Comparison of ENCODE assay signal across 22 cellular contexts in the genomic region with DNA sequence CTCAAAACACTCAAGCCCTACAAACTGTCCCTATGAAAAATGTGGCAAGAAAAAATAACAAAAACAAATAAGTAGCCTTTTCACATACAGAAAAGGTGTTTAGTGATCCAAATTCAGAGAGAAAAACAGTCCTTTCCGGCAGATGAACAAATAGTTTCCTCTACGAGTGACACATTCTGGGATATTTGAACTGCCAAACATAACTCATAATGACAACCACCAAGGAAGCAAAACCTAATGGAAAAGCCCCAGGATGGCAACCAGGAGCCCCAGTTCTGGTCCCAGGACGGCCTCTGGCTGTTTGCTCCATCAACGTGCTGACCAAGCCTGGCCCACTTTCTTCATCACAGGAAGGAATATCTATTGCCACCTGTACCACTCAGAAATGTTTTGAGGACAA. TPM values are rescaled to one million over a fixed set of nuclear protein-coding genes. Genes with fewer than 3 reads are reported as not detected.
DNase-seq lines count a peak whose midpoint lies in the region; ATAC-seq and TF ChIP-seq lines count a peak whose summit lies in the region.
"Had no signal": no experiment of that assay in that cellular context is flagged by ENCODE, and none has a peak within 500 bp of the region (broad histone marks: within the 10 kb centered on the region; RNA-seq: fewer than 3 reads in every experiment).

No MANE protein-coding gene starts in this region.

- H3K4me1 ChIP-seq in PC-3 (ENCODE audit: insufficient read depth, low read length): peaks cover 27% of the 10 kb centered on the region
- peaks cover 7 to 82% (median 36%) of the 10 kb centered on the region in 3 donors for H3K4me1 ChIP-seq in esophagus squamous epithelium
- peaks cover 38 to 49% of the 10 kb centered on the region in 2 experiments for H3K4me1 ChIP-seq in trophoblast cell (ENCODE audit: control insufficient read depth in 1 of 2, insufficient read depth in 2 of 2, low read length in 2 of 2)

- POLR2A ChIA-PET in PC-3 (lab: Charles Lee; ENCODE audit: unreplicated experiment): no interaction called here
- POLR2A ChIA-PET in naive thymus-derived CD8-positive, alpha-beta T cell (lab: Charles Lee): no interaction called here

- peaks cover 40% of the 10 kb centered on the region for H4K20me1 ChIP-seq in PC-3 (ENCODE audit: low read length)

- H3F3A ChIP-seq in PC-3 (ENCODE audit: low read length, unreplicated experiment): no peaks in the 10 kb centered on the region

- H3K4me1 Mint-ChIP-seq in naive thymus-derived CD8-positive, alpha-beta T cell: peaks cover 35 to 87% (median 70%) of the 10 kb centered on the region in 4 donors

- H3K27me3 ChIP-seq in PC-3 (ENCODE audit: low read length) (no peaks in the 10 kb centered on the region), esophagus squamous epithelium (no peaks in the 10 kb centered on the region), trophoblast cell (ENCODE audit: insufficient read depth, low read length) (no peaks in the 10 kb centered on the region)
- H3K27me3 ChIP-seq: heart right ventricle had no signal

- DNase-seq in AG20443 (ENCODE audit: low spot score) (peak; percentile 2), PC-3 (peak; percentile 37), esophagus squamous epithelium (lab: John Stamatoyannopoulos, UW) (no peak), trophoblast cell (peak; percentile 27 to 60), NK-92 (lab: John Stamatoyannopoulos, UW; ENCODE audit: unreplicated experiment) (no peak), DMS 273 (lab: John Stamatoyannopoulos, UW; ENCODE audit: unreplicated experiment) (no peak), SKM-1 (lab: John Stamatoyannopoulos, UW; ENCODE audit: unreplicated experiment) (no peak)
- no peak for DNase-seq in naive thymus-derived CD8-positive, alpha-beta T cell
- DNase-seq: activated CD4-positive, alpha-beta T cell treated with anti-CD3 and anti-CD28 coated beads, Interleukin-2, amount 50 U/mL, for 1 hour; activated naive CD4-positive, alpha-beta T cell; anterior cingulate cortex; CD4-positive, alpha-beta memory T cell; DMS79; heart right ventricle; KBM-7; NCI-H1048; NCI-H2081; NCI-H510A treated with DMSO at 0.1 percent for 48 hours; SHP77 treated with DMSO at 0.1 percent for 48 hours; stimulated activated CD4-positive, alpha-beta T cell treated with anti-CD3 and anti-CD28 coated beads, Interleukin-4, amount 100 ng/mL, for 4 hours had no signal

- ATAC-seq in PC-3: peak; percentile 55
- no peak for ATAC-seq in naive thymus-derived CD8-positive, alpha-beta T cell
- ATAC-seq: psoas muscle had no signal

- no peak overlapping the region for H4K91ac ChIP-seq in trophoblast cell (ENCODE audit: low read depth, low read length)

- H3K36me3 ChIP-seq in PC-3 (ENCODE audit: low read depth, low read length) (no peaks in the 10 kb centered on the region), esophagus squamous epithelium (no peaks in the 10 kb centered on the region), trophoblast cell (ENCODE audit: control insufficient read depth in 1 of 2, insufficient read depth in 2 of 2, low read length in 2 of 2) (no peaks in the 10 kb centered on the region)
- H3K36me3 ChIP-seq: heart right ventricle had no signal

- no peak overlapping the region for H2BK5ac ChIP-seq in trophoblast cell (ENCODE audit: low read depth, low read length, poor library complexity)

- peak overlapping the region in 3 of 10 donors; percentile 13 to 38 (median 22) for H3K27ac Mint-ChIP-seq in naive thymus-derived CD8-positive, alpha-beta T cell
- H3K27ac Mint-ChIP-seq: CD4-positive, alpha-beta memory T cell had no signal

- H3K4ac ChIP-seq in trophoblast cell (ENCODE audit: low read depth, low read length): peak overlapping the region; percentile 95

- intact Hi-C loops in PC-3 (cut with micrococcal nuclease): no loop called here
- intact Hi-C loops in esophagus squamous epithelium (cut with DNase I): no loop called here

- no peak overlapping the region for H2BK12ac ChIP-seq in trophoblast cell (ENCODE audit: low read length)

- no peak overlapping the region for H4K12ac ChIP-seq in trophoblast cell (ENCODE audit: low read depth, low read length)

- peaks cover 98% of the 10 kb centered on the region for H3K79me2 ChIP-seq in PC-3 (ENCODE audit: low read length)
- peaks cover 34% of the 10 kb centered on the region for H3K79me2 ChIP-seq in trophoblast cell (ENCODE audit: control insufficient read depth, insufficient read depth, low read length, poor library complexity)

- no peaks in the 10 kb centered on the region for H3K9me3 ChIP-seq in PC-3 (ENCODE audit: low read length)
- no peaks in the 10 kb centered on the region for H3K9me3 ChIP-seq in esophagus squamous epithelium
- no peaks in the 10 kb centered on the region for H3K9me3 ChIP-seq in trophoblast cell (ENCODE audit: insufficient read depth, low read depth, low read length)
- H3K9me3 ChIP-seq: heart right ventricle, psoas muscle had no signal

- H3K9ac ChIP-seq in PC-3 (ENCODE audit: low read length) (no peak overlapping the region), trophoblast cell (ENCODE audit: low read length) (no peak overlapping the region)

- no peak overlapping the region for H2AK5ac ChIP-seq in trophoblast cell (ENCODE audit: low read length)

- TF ChIP-seq POLR2A in esophagus squamous epithelium (IDR thresholded peaks at IDR 0.05): no peak

- H3K4me2 ChIP-seq in PC-3 (ENCODE audit: low read length) (peak overlapping the region; percentile 22), trophoblast cell (ENCODE audit: low read length) (no peak overlapping the region)

- no peaks in the 10 kb centered on the region for H3K36me3 Mint-ChIP-seq in naive thymus-derived CD8-positive, alpha-beta T cell

- no peak overlapping the region for H3K4me3 Mint-ChIP-seq in naive thymus-derived CD8-positive, alpha-beta T cell
- H3K4me3 Mint-ChIP-seq: CD4-positive, alpha-beta memory T cell; nephron had no signal

- H3K9me3 Mint-ChIP-seq in naive thymus-derived CD8-positive, alpha-beta T cell: no peaks in the 10 kb centered on the region
- H3K9me3 Mint-ChIP-seq: CD4-positive, alpha-beta memory T cell; nephron had no signal

- no peak overlapping the region for H3K18ac ChIP-seq in trophoblast cell (ENCODE audit: low read length)

- CTCF ChIA-PET in PC-3 (lab: Charles Lee): no interaction called here

- WGBS in esophagus squamous epithelium, 2 donors: 67 to 71% methylated on average over 4 of the region's 4 CpGs
- no CpG with 5 or more reads among the region's 4 CpGs for WGBS in trophoblast cell (ENCODE audit: extremely low coverage, insufficient coverage, insufficient read length)

- H2AFZ ChIP-seq in PC-3 (ENCODE audit: low read length): no peak overlapping the region
- no peak overlapping the region for H2AFZ ChIP-seq in trophoblast cell (ENCODE audit: insufficient read depth, low read length, poor library complexity)

- H3K4me3 ChIP-seq in PC-3 (ENCODE audit: low read length): no peak overlapping the region
- no peak overlapping the region for H3K4me3 ChIP-seq in esophagus squamous epithelium
- H3K4me3 ChIP-seq in trophoblast cell (ENCODE audit: low read depth, low read length): no peak overlapping the region
- H3K4me3 ChIP-seq: heart right ventricle, psoas muscle had no signal

- TF ChIP-seq CTCF in PC-3 (conservative IDR thresholded peaks at IDR 0.05; ENCODE audit: low read depth, low read length) (no peak), esophagus squamous epithelium (IDR thresholded peaks at IDR 0.05) (no peak)

- H3K23ac ChIP-seq in trophoblast cell (ENCODE audit: low read length): no peak overlapping the region

- H3K27ac ChIP-seq in PC-3 (ENCODE audit: low read length) (peak overlapping the region; percentile 34; the same call in 1 of the 2 replicates), esophagus squamous epithelium (peak overlapping the region in 3 of 4 donors; percentile 2 to 42 (median 37)), trophoblast cell (ENCODE audit: low read depth, low read length) (peak overlapping the region; percentile 12)
- H3K27ac ChIP-seq: psoas muscle had no signal

- BruUV-seq in PC-3 (replicated peaks; lab: Mats Ljungman, UMichigan): no TSS peak

- no peaks in the 10 kb centered on the region for H3K9me2 ChIP-seq in PC-3 (replicated peaks; ENCODE audit: low read length)

- no peak overlapping the region for H2BK120ac ChIP-seq in trophoblast cell (ENCODE audit: insufficient read depth, low read length, poor library complexity)

- H3K14ac ChIP-seq in trophoblast cell (ENCODE audit: low read length): no peak overlapping the region

- no peak overlapping the region for H4K8ac ChIP-seq in trophoblast cell (ENCODE audit: low read depth, low read length)

- H3K27me3 Mint-ChIP-seq in naive thymus-derived CD8-positive, alpha-beta T cell: no peaks in the 10 kb centered on the region
- H3K27me3 Mint-ChIP-seq: CD4-positive, alpha-beta memory T cell had no signal

- H3K79me1 ChIP-seq in trophoblast cell (ENCODE audit: low read length): peaks cover 18% of the 10 kb centered on the region

RNA-seq across cellular contexts. Expression of gene PACSIN2, which starts 6.0 kb away (rescaled TPM):
- total RNA-seq in PC-3 (2014; rRNA removed) (25.7 and 46.1 TPM in 2 replicates), esophagus squamous epithelium (10 to 100 TPM; 25.8 to 46.0 (median 27.8) TPM)
- 89.1 and 90.0 TPM in 2 replicates for polyA plus RNA-seq in trophoblast cell (2013)
- total RNA-seq in naive thymus-derived CD8-positive, alpha-beta T cell: 10 to 100 TPM; 37.6 to 44.9 TPM
- 10 to 100 TPM; 21.9 to 27.8 (median 23.8) TPM for polyA plus RNA-seq in naive thymus-derived CD8-positive, alpha-beta T cell

Comparison
In these comparisons a context has a peak if more than half of its experiments do, and no peak if none do; other contexts are left out.
1. DNase-seq: peak in AG20443 (single experiment), PC-3 (single experiment) and trophoblast cell (2 of 2); none in esophagus squamous epithelium (single experiment), NK-92 (single experiment), DMS 273 (single experiment), naive thymus-derived CD8-positive, alpha-beta T cell (0 of 10) and SKM-1 (single experiment).
2. Peak in every context shown above with its lines, with median percentiles within 50 percentile points of each other: H3K27ac ChIP-seq.